ENCODE assay signal across 11 cellular contexts in genomic region chr7:127653396-127653795, GRCh38. TPM values are rescaled to one million over a fixed set of nuclear protein-coding genes. Genes with fewer than 3 reads are reported as not detected.
DNase-seq lines count a peak whose midpoint lies in the region; ATAC-seq and TF ChIP-seq lines count a peak whose summit lies in the region.
"Had no signal": no experiment of that assay in that cellular context is flagged by ENCODE, and none has a peak within 500 bp of the region (broad histone marks: within the 10 kb centered on the region; RNA-seq: fewer than 3 reads in every experiment).

No MANE protein-coding gene starts in this region.

- no peak overlapping the region for H3K27ac Mint-ChIP-seq in activated naive CD4-positive, alpha-beta T cell treated with anti-CD3 and anti-CD28 coated beads for 36 hours
- H3K27ac Mint-ChIP-seq in T-helper 17 cell: no peak overlapping the region

- H3K27me3 Mint-ChIP-seq in activated naive CD4-positive, alpha-beta T cell treated with anti-CD3 and anti-CD28 coated beads for 36 hours (ENCODE audit: low read depth): no peaks in the 10 kb centered on the region
- no peaks in the 10 kb centered on the region for H3K27me3 Mint-ChIP-seq in T-helper 17 cell

- peaks cover 40% of the 10 kb centered on the region for H3K4me1 Mint-ChIP-seq in activated naive CD4-positive, alpha-beta T cell treated with anti-CD3 and anti-CD28 coated beads for 36 hours (ENCODE audit: low read depth)
- H3K4me1 Mint-ChIP-seq in T-helper 17 cell: peaks cover 56% of the 10 kb centered on the region

- TF ChIP-seq POLR2A in stomach (IDR thresholded peaks at IDR 0.05): no peak

- no peaks in the 10 kb centered on the region for H3K27me3 ChIP-seq in stomach

- H3K9me3 Mint-ChIP-seq in activated naive CD4-positive, alpha-beta T cell treated with anti-CD3 and anti-CD28 coated beads for 36 hours: no peaks in the 10 kb centered on the region

- H3K36me3 Mint-ChIP-seq in activated naive CD4-positive, alpha-beta T cell treated with anti-CD3 and anti-CD28 coated beads for 36 hours (ENCODE audit: low read depth): peaks cover 23% of the 10 kb centered on the region
- peaks cover 7% of the 10 kb centered on the region for H3K36me3 Mint-ChIP-seq in T-helper 17 cell (ENCODE audit: low read depth)

- intact Hi-C loops in activated naive CD4-positive, alpha-beta T cell treated with anti-CD3 and anti-CD28 coated beads for 36 hours (cut with micrococcal nuclease): loop anchor here (5.0 kb wide), 1 partner anchor 454 kb away; no protein-coding TSS in a partner anchor
- intact Hi-C loops in stomach (cut with DNase I; ENCODE audit: low total_unique reads): no loop called here

- WGBS in stomach, 5 donors: 71 to 87% (median 81%) methylated on average over 4 of the region's 4 CpGs

- no peak for DNase-seq in activated naive CD4-positive, alpha-beta T cell treated with anti-CD3 and anti-CD28 coated beads for 36 hours
- DNase-seq in activated naive CD4-positive, alpha-beta T cell (lab: John Stamatoyannopoulos, UW): no peak
- DNase-seq in T-helper 17 cell (no peak), foreskin fibroblast (no peak), stomach (no peak), AG08395 (ENCODE audit: low spot score) (no peak), GF-D8 (lab: John Stamatoyannopoulos, UW) (no peak)
- DNase-seq: retina, substantia nigra had no signal

- no peak for TF ChIP-seq EP300 in stomach (IDR thresholded peaks at IDR 0.05)

- no peak for ATAC-seq in T-helper 17 cell
- ATAC-seq in GM21423 (IDR thresholded peaks at IDR 0.05; ENCODE audit: unreplicated experiment): no peak

- H3K4me1 ChIP-seq in stomach: peaks cover 26 to 64% (median 49%) of the 10 kb centered on the region in 4 donors

- no peaks in the 10 kb centered on the region for H3K9me3 ChIP-seq in T-helper 17 cell (ENCODE audit: control insufficient read depth, low read length, poor library complexity, severe bottlenecking)
- no peaks in the 10 kb centered on the region for H3K9me3 ChIP-seq in stomach

- H3K4me3 ChIP-seq in foreskin fibroblast (ENCODE audit: low read depth in 1 of 2, low read length in 2 of 2) (peak overlapping the region; percentile 72 to 100), stomach (peak overlapping the region in 3 of 4 donors; percentile 67 to 96 (median 76))

- H3K27ac ChIP-seq in stomach: no peak overlapping the region

- peaks cover 0 to 14% (median 7%) of the 10 kb centered on the region in 4 donors for H3K36me3 ChIP-seq in stomach

- CTCF ChIA-PET in activated naive CD4-positive, alpha-beta T cell treated with anti-CD3 and anti-CD28 coated beads for 36 hours (lab: Charles Lee): no interaction called here

- H3K4me3 Mint-ChIP-seq in activated naive CD4-positive, alpha-beta T cell treated with anti-CD3 and anti-CD28 coated beads for 36 hours: peak overlapping the region; percentile 99
- H3K4me3 Mint-ChIP-seq in T-helper 17 cell: peak overlapping the region; percentile 100

- no peak for TF ChIP-seq CTCF in foreskin fibroblast (IDR thresholded peaks at IDR 0.05; ENCODE audit: low read depth, low read length)
- TF ChIP-seq CTCF in stomach (IDR thresholded peaks at IDR 0.05): no peak

RNA-seq across cellular contexts. Expression of gene SND1, which starts 1.4 kb away (rescaled TPM):
- 100 to 1,000 TPM; 184 to 211 TPM for total RNA-seq in activated naive CD4-positive, alpha-beta T cell treated with anti-CD3 and anti-CD28 coated beads for 36 hours
- 100 to 1,000 TPM; 201 to 208 TPM for total RNA-seq in T-helper 17 cell
- total RNA-seq in stomach: 100 to 1,000 TPM; 123 to 799 (median 162) TPM
- 10 to 100 TPM; 63.3 to 89.4 (median 85.9) TPM for polyA plus RNA-seq in stomach

RNA-seq across cellular contexts. Expression of gene PAX4, which starts 35.5 kb away (rescaled TPM):
- total RNA-seq in activated naive CD4-positive, alpha-beta T cell treated with anti-CD3 and anti-CD28 coated beads for 36 hours: not detected
- total RNA-seq in T-helper 17 cell (not detected), stomach (not detected)
- polyA plus RNA-seq in stomach: not detected
- total RNA-seq: NCI-H460 had no signal

RNA-seq across cellular contexts. Expression of gene FSCN3, which starts 59.9 kb away (rescaled TPM):
- 1 to 10 TPM in 1 of 2 experiments, under 1 TPM in 1; 0.26 to 1.0 TPM for total RNA-seq in activated naive CD4-positive, alpha-beta T cell treated with anti-CD3 and anti-CD28 coated beads for 36 hours
- total RNA-seq in T-helper 17 cell (1 to 10 TPM; 2.5 to 3.4 TPM), stomach (1 to 10 TPM in 2 of 5 donors, not detected in 3; 5.0 to 5.2 TPM)
- polyA plus RNA-seq in stomach: 1 to 10 TPM in 1 of 3 donors, under 1 TPM in 1, not detected in 1; 0.62 to 1.0 TPM
